Comparison of ENCODE assay signal across 16 cellular contexts in the genomic region with DNA sequence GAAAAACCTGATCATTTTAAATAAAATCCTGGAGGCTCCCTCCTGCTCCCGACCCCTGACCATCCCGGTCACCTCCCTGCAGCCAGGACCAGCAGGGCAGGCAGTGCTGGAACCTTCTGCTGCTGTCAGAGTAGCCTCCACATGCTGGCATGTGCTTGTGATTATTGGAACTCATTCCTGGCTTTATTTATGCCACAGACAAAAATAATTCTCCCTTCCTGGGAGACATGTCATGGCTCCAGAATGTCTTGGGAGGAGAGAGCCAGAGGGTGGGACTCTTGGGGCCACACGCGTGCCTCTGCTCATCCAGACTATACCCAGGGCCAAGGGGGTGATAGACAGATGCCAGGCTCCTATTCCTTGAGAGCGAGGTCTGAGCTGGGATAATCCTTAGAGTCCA.
A peak's percentile ranks its signal among the peaks of the same experiment; 100 is the strongest.
DNase-seq lines count a peak whose midpoint lies in the region; ATAC-seq and TF ChIP-seq lines count a peak whose summit lies in the region.
"Had no signal": no experiment of that assay in that cellular context is flagged by ENCODE, and none has a peak within 500 bp of the region (broad histone marks: within the 10 kb centered on the region; RNA-seq: fewer than 3 reads in every experiment).

No MANE protein-coding gene starts in this region.

- peaks cover 4% of the 10 kb centered on the region for H3K9me3 ChIP-seq in right cardiac atrium (ENCODE audit: control insufficient read depth, low read length)
- H3K9me3 ChIP-seq in left ventricle myocardium inferior (replicated peaks), result peaks cover 16% of the 10 kb centered on the region
- H3K9me3 ChIP-seq in psoas muscle, result peaks cover 7% of the 10 kb centered on the region

- peak in 1 of 3 donors; percentile 67 for DNase-seq in right cardiac atrium
- no peak for DNase-seq in left ventricle myocardium inferior
- peak; percentile 8 for DNase-seq in fibroblast of the aortic adventitia (ENCODE audit: low read depth)
- DNase-seq in psoas muscle, result no peak
- no peak for DNase-seq in H7
- DNase-seq in RPMI8226, result no peak
- DNase-seq in middle frontal gyrus (ENCODE audit: extremely low spot score, low spot score), result no peak
- DNase-seq: CD4-positive, CD25-positive, alpha-beta regulatory T cell; HFFc6; NCI-H1694; NCI-H774; Right ventricle myocardium superior had no signal

- H3K27ac ChIP-seq in right cardiac atrium (ENCODE audit: low read length) (no peak overlapping the region), left ventricle myocardium inferior (replicated peaks) (no peak overlapping the region), psoas muscle (no peak overlapping the region)
- H3K27ac ChIP-seq: A549, HL-60 had no signal

- 61% methylated on average over 5 of the region's 5 CpGs for WGBS in right cardiac atrium
- WGBS in psoas muscle, 3 donors, result 28 to 67% (median 31%) methylated on average over 5 of the region's 5 CpGs

- intact Hi-C loops in right cardiac atrium (cut with DNase I), result no loop called here
- intact Hi-C loops in left ventricle myocardium inferior (cut with micrococcal nuclease), result no loop called here
- intact Hi-C loops in psoas muscle (cut with DNase I), result loop anchor here in 1 of 2 donors (5.0 kb wide), 1 partner anchor 350 kb away; a partner anchor contains a TSS

- H3K27me3 ChIP-seq in right cardiac atrium (ENCODE audit: control insufficient read depth, insufficient read depth) (no peaks in the 10 kb centered on the region), left ventricle myocardium inferior (ENCODE audit: low read depth) (no peaks in the 10 kb centered on the region), psoas muscle (ENCODE audit: insufficient read depth in 3 of 3, low read length in 2 of 3) (no peaks in the 10 kb centered on the region), H7 (ENCODE audit: control insufficient read depth, insufficient read depth, low read length) (no peaks in the 10 kb centered on the region)

- no peak for TF ChIP-seq CTCF in left ventricle myocardium inferior (IDR thresholded peaks at IDR 0.05; ENCODE audit: borderline replicate concordance)
- no peak for TF ChIP-seq CTCF in fibroblast of the aortic adventitia (IDR thresholded peaks at IDR 0.05; ENCODE audit: insufficient read depth, low read length)
- no peak for TF ChIP-seq CTCF in psoas muscle (IDR thresholded peaks at IDR 0.05)

- no peak overlapping the region for H3K4me3 ChIP-seq in right cardiac atrium (ENCODE audit: low read length)
- no peak overlapping the region for H3K4me3 ChIP-seq in left ventricle myocardium inferior
- no peak overlapping the region for H3K4me3 ChIP-seq in fibroblast of the aortic adventitia (ENCODE audit: low read depth, low read length)
- H3K4me3 ChIP-seq in psoas muscle, result no peak overlapping the region
- H3K4me3 ChIP-seq in H7 (ENCODE audit: insufficient read depth, low read depth, low read length), result no peak overlapping the region
- H3K4me3 ChIP-seq: A549, GM23338 had no signal

- ATAC-seq in right cardiac atrium (peak; percentile 20 to 66), psoas muscle (peak in 3 of 4 donors; percentile 67 to 87 (median 69)), GM18861 (IDR thresholded peaks at IDR 0.05; ENCODE audit: unreplicated experiment) (no peak)
- ATAC-seq: A549, GM23338 had no signal

- H3K36me3 ChIP-seq in left ventricle myocardium inferior (no peaks in the 10 kb centered on the region), psoas muscle (ENCODE audit: insufficient read depth in 1 of 2, low read depth in 1 of 2) (no peaks in the 10 kb centered on the region), H7 (replicated peaks; ENCODE audit: control insufficient read depth, insufficient read depth, low read length) (no peaks in the 10 kb centered on the region)

- H3K4me1 ChIP-seq in right cardiac atrium (ENCODE audit: control insufficient read depth, insufficient read depth, low read length) (no peaks in the 10 kb centered on the region), left ventricle myocardium inferior (peaks cover 12% of the 10 kb centered on the region), psoas muscle (peaks cover 18% of the 10 kb centered on the region)
- H3K4me1 ChIP-seq: A549 had no signal
